Comparison of ENCODE assay signal across 8 cellular contexts in genomic region chr18:3177902-3178687, GRCh38. TPM values are rescaled to one million over a fixed set of nuclear protein-coding genes. Genes with fewer than 3 reads are reported as not detected.
A peak's percentile ranks its signal among the peaks of the same experiment; 100 is the strongest.
DNase-seq lines count a peak whose midpoint lies in the region; ATAC-seq and TF ChIP-seq lines count a peak whose summit lies in the region.

No MANE protein-coding gene starts in this region.

- POLR2A ChIA-PET in A673 (lab: Charles Lee; ENCODE audit: low non-redundant PET), result no interaction called here

- H3K27ac ChIP-seq in skeletal muscle tissue (ENCODE audit: low read depth, low read length), result peak overlapping the region; percentile 52
- H3K27ac ChIP-seq in A673 (ENCODE audit: low read depth, low read length, poor library complexity, severe bottlenecking), result no peak overlapping the region

- no peaks in the 10 kb centered on the region for H3K9me3 ChIP-seq in skeletal muscle tissue (ENCODE audit: control insufficient read depth in 3 of 3, low read length in 3 of 3)
- no peaks in the 10 kb centered on the region for H3K9me3 ChIP-seq in A673 (ENCODE audit: low read depth, low read length, poor library complexity, severe bottlenecking)

- H3K27me3 ChIP-seq in skeletal muscle tissue (ENCODE audit: control insufficient read depth in 3 of 3, insufficient read depth in 3 of 3, low read length in 3 of 3), result no peaks in the 10 kb centered on the region
- H3K27me3 ChIP-seq in A673 (replicated peaks; ENCODE audit: insufficient read depth, low read depth, low read length, poor library complexity), result no peaks in the 10 kb centered on the region

- intact Hi-C loops in A673 (cut with micrococcal nuclease; ENCODE audit: unreplicated experiment), result no loop called here

- H3K4me3 ChIP-seq in skeletal muscle tissue (ENCODE audit: low read length in 3 of 3) (no peak overlapping the region), A673 (ENCODE audit: low read depth, low read length, poor library complexity, severe bottlenecking) (no peak overlapping the region)

- peak overlapping the region in 1 of 3 donors; percentile 18 for H3K9ac ChIP-seq in skeletal muscle tissue (ENCODE audit: low read depth in 1 of 3, low read length in 3 of 3)

- no peak for TF ChIP-seq CTCF in A673 (conservative IDR thresholded peaks at IDR 0.05; ENCODE audit: low read depth, low read length)

- H3K4me1 ChIP-seq in skeletal muscle tissue (ENCODE audit: control insufficient read depth in 3 of 3, insufficient read depth in 3 of 3, low read length in 3 of 3) (peaks cover 13 to 16% (median 15%) of the 10 kb centered on the region in 3 donors), A673 (ENCODE audit: insufficient read depth, low read length, poor library complexity, severe bottlenecking) (no peaks in the 10 kb centered on the region)

- peak; percentile 70 for ATAC-seq in GM18519 (IDR thresholded peaks at IDR 0.05; ENCODE audit: low FRiP score, unreplicated experiment)

- CTCF ChIA-PET in A673 (lab: Charles Lee), result no interaction called here

- no TSS peak for BruUV-seq in A673 (replicated peaks; lab: Mats Ljungman, UMichigan)

- peak; percentile 60 for TF ChIP-seq POLR2A in erythroblast (IDR thresholded peaks at IDR 0.05; ENCODE audit: low read length)

- peaks cover 24 to 42% (median 38%) of the 10 kb centered on the region in 3 donors for H3K36me3 ChIP-seq in skeletal muscle tissue (ENCODE audit: control insufficient read depth in 3 of 3, insufficient read depth in 3 of 3, low read length in 3 of 3)
- no peaks in the 10 kb centered on the region for H3K36me3 ChIP-seq in A673 (ENCODE audit: insufficient read depth, low read length, poor library complexity, severe bottlenecking)

- DNase-seq in HCEC 1CT (peak; percentile 70), MV-4-11 (lab: John Stamatoyannopoulos, UW) (peak; percentile 100), erythroblast (lab: John Stamatoyannopoulos, UW) (peak; percentile 80 to 81), NK-92 (lab: John Stamatoyannopoulos, UW; ENCODE audit: unreplicated experiment) (no peak), A673 (ENCODE audit: low spot score) (no peak), activated gamma-delta T cell (lab: John Stamatoyannopoulos, UW) (no peak)

RNA-seq across cellular contexts. Expression of gene MYOM1, which starts 41.7 kb away (rescaled TPM):
- 661 TPM for total RNA-seq in skeletal muscle tissue
- total RNA-seq in A673 (2021), result 0.37 and 0.46 TPM in 2 replicates

Comparison
In these comparisons a context has a peak if more than half of its experiments do, and no peak if none do; other contexts are left out.
1. DNase-seq: peak in HCEC 1CT (single experiment), MV-4-11 (single experiment) and erythroblast (2 of 2); none in NK-92 (single experiment), A673 (single experiment) and activated gamma-delta T cell (single experiment).
2. RNA of gene MYOM1, which starts 41.7 kb away (total RNA-seq): 661 TPM in skeletal muscle tissue (single experiment); 0.37 to 0.46 TPM in A673; every median in the first group is over 100 times any median in the second.